16 cellular contexts compared by ENCODE assay signal in genomic region chr1:168728452-168729404, GRCh38. TPM values are rescaled to one million over a fixed set of nuclear protein-coding genes. Genes with fewer than 3 reads are reported as not detected.
DNase-seq lines count a peak whose midpoint lies in the region; ATAC-seq and TF ChIP-seq lines count a peak whose summit lies in the region.
"Had no signal": no experiment of that assay in that cellular context is flagged by ENCODE, and none has a peak within 500 bp of the region (broad histone marks: within the 10 kb centered on the region; RNA-seq: fewer than 3 reads in every experiment).

DPT (minus strand) TSS chr1:168729206; CDS start chr1:168729174, 32 bp downstream.

- H3F3A ChIP-seq in smooth muscle cell (ENCODE audit: low read depth): no peaks in the 10 kb centered on the region

- H3K9me3 Mint-ChIP-seq in activated naive CD4-positive, alpha-beta T cell treated with anti-CD3 and anti-CD28 coated beads, Interleukin-2, amount 10 ng/mL, durations not matched to agents 7 days and 5 days: no peaks in the 10 kb centered on the region
- H3K9me3 Mint-ChIP-seq: naive thymus-derived CD8-positive, alpha-beta T cell; T-helper 1 cell treated with Interleukin-12 subunit alpha and Interleukin-12 subunit beta and Interleukin-4 antibody, amounts not matched to agents 30 μg/mL and 1 μg/mL, for 36 hours had no signal

- H3K27ac Mint-ChIP-seq in activated naive CD4-positive, alpha-beta T cell treated with anti-CD3 and anti-CD28 coated beads, Interleukin-2, amount 10 ng/mL, durations not matched to agents 7 days and 5 days: no peak within 1 kb of the TSS
- H3K27ac Mint-ChIP-seq: naive thymus-derived CD8-positive, alpha-beta T cell; T-helper 1 cell treated with Interleukin-12 subunit alpha and Interleukin-12 subunit beta and Interleukin-4 antibody, amounts not matched to agents 30 μg/mL and 1 μg/mL, for 36 hours had no signal

- no peaks in the 10 kb centered on the region for H3K36me3 Mint-ChIP-seq in activated naive CD4-positive, alpha-beta T cell treated with anti-CD3 and anti-CD28 coated beads, Interleukin-2, amount 10 ng/mL, durations not matched to agents 7 days and 5 days
- H3K36me3 Mint-ChIP-seq: naive thymus-derived CD8-positive, alpha-beta T cell had no signal

- ATAC-seq in GM19035 (IDR thresholded peaks at IDR 0.05; ENCODE audit: unreplicated experiment): no peak
- ATAC-seq: naive thymus-derived CD8-positive, alpha-beta T cell had no signal

- H2AFZ ChIP-seq in hepatocyte: no peak within 1 kb of the TSS
- no peak within 1 kb of the TSS for H2AFZ ChIP-seq in smooth muscle cell (ENCODE audit: low read depth)

- H3K9ac ChIP-seq in smooth muscle cell (ENCODE audit: low read depth): no peak within 1 kb of the TSS

- H3K27me3 ChIP-seq in breast epithelium (no peaks in the 10 kb centered on the region), hepatocyte (no peaks in the 10 kb centered on the region), smooth muscle cell (ENCODE audit: low read depth) (no peaks in the 10 kb centered on the region)

- no peaks in the 10 kb centered on the region for H3K4me1 ChIP-seq in breast epithelium
- peaks cover 18% of the 10 kb centered on the region for H3K4me1 ChIP-seq in hepatocyte (ENCODE audit: insufficient read depth)
- H3K4me1 ChIP-seq in smooth muscle cell (ENCODE audit: low read depth): no peaks in the 10 kb centered on the region

- H4K20me1 ChIP-seq in hepatocyte (ENCODE audit: insufficient read depth, poor library complexity, severe bottlenecking) (no peaks in the 10 kb centered on the region), smooth muscle cell (ENCODE audit: low read depth) (no peaks in the 10 kb centered on the region)

- H3K4me2 ChIP-seq in hepatocyte: peak within 1 kb of the TSS; percentile 1
- H3K4me2 ChIP-seq in smooth muscle cell: peak within 1 kb of the TSS; percentile 33

- H3K36me3 ChIP-seq in breast epithelium: no peaks in the 10 kb centered on the region
- no peaks in the 10 kb centered on the region for H3K36me3 ChIP-seq in hepatocyte (replicated peaks; ENCODE audit: insufficient read depth, low read depth)
- H3K36me3 ChIP-seq in smooth muscle cell (ENCODE audit: low read depth): no peaks in the 10 kb centered on the region

- no peaks in the 10 kb centered on the region for H3K9me2 ChIP-seq in hepatocyte (replicated peaks; ENCODE audit: insufficient read depth)

- CTCF ChIA-PET in activated naive CD4-positive, alpha-beta T cell treated with anti-CD3 and anti-CD28 coated beads, Interleukin-2, amount 10 ng/mL, durations not matched to agents 7 days and 5 days (lab: Charles Lee): no interaction called here

- H3K4me3 ChIP-seq in breast epithelium: peak within 1 kb of the TSS; percentile 28 to 48 (median 34)
- H3K4me3 ChIP-seq in hepatocyte: no peak within 1 kb of the TSS
- no peak within 1 kb of the TSS for H3K4me3 ChIP-seq in smooth muscle cell

- TF ChIP-seq POLR2A in breast epithelium (IDR thresholded peaks at IDR 0.05): no peak

- H3K9me3 ChIP-seq in breast epithelium (no peaks in the 10 kb centered on the region), hepatocyte (ENCODE audit: low read depth) (no peaks in the 10 kb centered on the region), smooth muscle cell (replicated peaks; ENCODE audit: low read depth) (no peaks in the 10 kb centered on the region)

- 80% methylated on average over 14 of the region's 14 CpGs for WGBS in hepatocyte (ENCODE audit: low lambda C conversion rate, missing lambda C conversion rate)
- 68% methylated on average over 14 of the region's 14 CpGs for WGBS in smooth muscle cell (ENCODE audit: low lambda C conversion rate)

- no peak within 1 kb of the TSS for H3K4me3 Mint-ChIP-seq in activated naive CD4-positive, alpha-beta T cell treated with anti-CD3 and anti-CD28 coated beads, Interleukin-2, amount 10 ng/mL, durations not matched to agents 7 days and 5 days
- H3K4me3 Mint-ChIP-seq: naive thymus-derived CD8-positive, alpha-beta T cell; T-helper 1 cell treated with Interleukin-12 subunit alpha and Interleukin-12 subunit beta and Interleukin-4 antibody, amounts not matched to agents 30 μg/mL and 1 μg/mL, for 36 hours had no signal

- DNase-seq in EH (ENCODE audit: low read depth): peak; percentile 61
- DNase-seq in breast epithelium (ENCODE audit: low spot score in 2 of 2): no peak
- peak; percentile 35 for DNase-seq in hepatocyte (ENCODE audit: low spot score)
- no peak for DNase-seq in smooth muscle cell (lab: John Stamatoyannopoulos, UW; ENCODE audit: unreplicated experiment)
- no peak for DNase-seq in NCI-H748 (lab: John Stamatoyannopoulos, UW; ENCODE audit: unreplicated experiment)
- no peak for DNase-seq in activated naive CD4-positive, alpha-beta T cell treated with anti-CD3 and anti-CD28 coated beads, Interleukin-2, amount 10 ng/mL, durations not matched to agents 7 days and 5 days
- DNase-seq in stimulated activated CD4-positive, alpha-beta T cell treated with anti-CD3 and anti-CD28 coated beads, Interleukin-12 subunit alpha, Interleukin-12 subunit beta, amount 100 ng/mL, for 4 hours: no peak
- DNase-seq: activated naive CD4-positive, alpha-beta T cell treated with anti-CD3 and anti-CD28 coated beads, Interleukin-2, amount 50 U/mL, for 16 hours; cortex of kidney; GDM1; naive thymus-derived CD8-positive, alpha-beta T cell; NCI-H2029 treated with DMSO at 0.1 percent for 48 hours; stimulated activated naive CD4-positive, alpha-beta T cell treated with Interleukin-2 at 50 U/mL for 16 hours had no signal

- H3K4me1 Mint-ChIP-seq in activated naive CD4-positive, alpha-beta T cell treated with anti-CD3 and anti-CD28 coated beads, Interleukin-2, amount 10 ng/mL, durations not matched to agents 7 days and 5 days: no peaks in the 10 kb centered on the region

- intact Hi-C loops in breast epithelium (cut with DNase I; ENCODE audit: low total_unique reads): loop anchor here (10.0 kb wide), 1 partner anchor 714 kb away; no protein-coding TSS in a partner anchor

- no peaks in the 10 kb centered on the region for H3K79me2 ChIP-seq in hepatocyte
- H3K79me2 ChIP-seq in smooth muscle cell (ENCODE audit: low read depth): no peaks in the 10 kb centered on the region

- TF ChIP-seq CTCF in breast epithelium (IDR thresholded peaks at IDR 0.05) (no peak), hepatocyte (IDR thresholded peaks at IDR 0.05; ENCODE audit: poor library complexity) (no peak), smooth muscle cell (IDR thresholded peaks at IDR 0.05; ENCODE audit: borderline replicate concordance, insufficient read depth, poor library complexity, severe bottlenecking) (no peak)

- peaks cover 27% of the 10 kb centered on the region for H3K27me3 Mint-ChIP-seq in activated naive CD4-positive, alpha-beta T cell treated with anti-CD3 and anti-CD28 coated beads, Interleukin-2, amount 10 ng/mL, durations not matched to agents 7 days and 5 days

- peak within 1 kb of the TSS in 1 of 2 donors; percentile 44 for H3K27ac ChIP-seq in breast epithelium
- H3K27ac ChIP-seq in hepatocyte: peak within 1 kb of the TSS; percentile 43
- no peak within 1 kb of the TSS for H3K27ac ChIP-seq in smooth muscle cell (ENCODE audit: low read depth)
- H3K27ac ChIP-seq: C4-2B had no signal

RNA-seq across cellular contexts. Expression of gene DPT, which starts in this region (rescaled TPM):
- total RNA-seq in breast epithelium (100 to 1,000 TPM in 1 of 3 donors, 10 to 100 TPM in 2; 26.9 to 740 (median 62.6) TPM), hepatocyte (12.5 and 13.5 TPM in 2 replicates), smooth muscle cell (3.1 and 7.7 TPM in 2 replicates)
- polyA plus RNA-seq in hepatocyte (8.2 and 14.6 TPM in 2 replicates), smooth muscle cell (13.1 and 13.4 TPM in 2 replicates)
- total RNA-seq: naive thymus-derived CD8-positive, alpha-beta T cell had no signal
- polyA plus RNA-seq: naive thymus-derived CD8-positive, alpha-beta T cell had no signal

Comparison
In these comparisons a context has a peak if more than half of its experiments do, and no peak if none do; other contexts are left out.
1. DNase-seq: peak in EH (single experiment) and hepatocyte (single experiment); none in breast epithelium (0 of 2), smooth muscle cell (single experiment), NCI-H748 (single experiment), activated naive CD4-positive, alpha-beta T cell treated with anti-CD3 and anti-CD28 coated beads, Interleukin-2, amount 10 ng/mL, durations not matched to agents 7 days and 5 days (single experiment) and stimulated activated CD4-positive, alpha-beta T cell treated with anti-CD3 and anti-CD28 coated beads, Interleukin-12 subunit alpha, Interleukin-12 subunit beta, amount 100 ng/mL, for 4 hours (single experiment).
2. H3K4me3 ChIP-seq: peak in breast epithelium (3 of 3); none in hepatocyte (single experiment) and smooth muscle cell (single experiment).